Comparison of ENCODE assay signal across 18 cellular contexts in the genomic region with DNA sequence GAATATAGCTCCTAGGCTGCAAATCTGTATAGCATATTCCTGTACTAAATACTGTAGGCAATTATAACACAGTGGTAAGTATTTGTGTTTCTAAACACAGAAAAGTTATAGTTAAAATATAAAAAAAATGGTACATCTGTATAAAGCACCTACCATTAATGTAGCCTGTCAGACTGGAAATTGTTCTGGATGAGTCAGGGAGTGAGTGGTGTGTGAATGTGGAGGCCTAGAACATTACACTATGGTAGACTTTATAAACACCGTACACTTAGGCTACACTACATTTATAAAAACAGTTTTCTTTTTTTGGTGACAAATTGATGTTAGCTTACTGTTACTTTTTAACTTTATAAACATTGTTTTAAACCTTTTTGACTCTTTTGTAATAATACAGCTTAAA.
DNase-seq lines count a peak whose midpoint lies in the region; ATAC-seq and TF ChIP-seq lines count a peak whose summit lies in the region.
"Had no signal": no experiment of that assay in that cellular context is flagged by ENCODE, and none has a peak within 500 bp of the region (broad histone marks: within the 10 kb centered on the region; RNA-seq: fewer than 3 reads in every experiment).

No MANE protein-coding gene starts in this region.

- no peaks in the 10 kb centered on the region for H3K4me1 ChIP-seq in spleen
- H3K4me1 ChIP-seq in upper lobe of right lung: no peaks in the 10 kb centered on the region

- no peak for ATAC-seq in upper lobe of right lung
- ATAC-seq: HCT116, Panc1 had no signal

- DNase-seq in ELR (ENCODE audit: low read depth): peak; percentile 50
- peak; percentile 11 for DNase-seq in LHCN-M2 (ENCODE audit: low read depth)
- peak; percentile 43 for DNase-seq in epithelial cell of esophagus (ENCODE audit: low read depth)
- DNase-seq in renal cortical epithelial cell (ENCODE audit: low read depth): peak; percentile 12
- no peak for DNase-seq in spleen
- no peak for DNase-seq in LoVo (ENCODE audit: low spot score)
- no peak for DNase-seq in erythroblast (lab: John Stamatoyannopoulos, UW)
- DNase-seq in upper lobe of right lung: no peak
- DNase-seq: ACHN; CD4-positive, CD25-positive, alpha-beta regulatory T cell; DMS79; NCI-H1048; NCI-H146; NCI-H2081; NCI-H510A treated with DMSO at 0.1 percent for 48 hours; NCI-H82 had no signal

- intact Hi-C loops in spleen (cut with DNase I; ENCODE audit: low total_unique reads) (no loop called here), upper lobe of right lung (cut with DNase I) (no loop called here)

- H3K9me3 ChIP-seq in spleen: peaks cover 0 to 5% (median 0%) of the 10 kb centered on the region in 8 donors
- no peaks in the 10 kb centered on the region for H3K9me3 ChIP-seq in upper lobe of right lung

- 91 to 97% (median 95%) methylated on average over 1 of the region's 1 CpG for WGBS in spleen, 5 donors

- H3K27ac ChIP-seq in spleen (no peak overlapping the region), upper lobe of right lung (no peak overlapping the region)

- TF ChIP-seq CTCF in epithelial cell of esophagus (IDR thresholded peaks at IDR 0.05; ENCODE audit: insufficient read depth, low read depth, low read length, missing control alignments) (no peak), spleen (IDR thresholded peaks at IDR 0.05 in 8 of 11, conservative IDR thresholded peaks at IDR 0.05 in 3 of 11) (no peak), upper lobe of right lung (IDR thresholded peaks at IDR 0.05) (no peak)

- H3K36me3 ChIP-seq in spleen: no peaks in the 10 kb centered on the region
- H3K36me3 ChIP-seq in upper lobe of right lung: no peaks in the 10 kb centered on the region

- H3K27me3 ChIP-seq in spleen (replicated peaks in 1 of 7): no peaks in the 10 kb centered on the region
- no peaks in the 10 kb centered on the region for H3K27me3 ChIP-seq in upper lobe of right lung

- TF ChIP-seq POLR2A in spleen (IDR thresholded peaks at IDR 0.05) (no peak), erythroblast (IDR thresholded peaks at IDR 0.05; ENCODE audit: low read length) (no peak)

- H3K4me3 ChIP-seq in epithelial cell of esophagus (ENCODE audit: low read length) (no peak overlapping the region), spleen (no peak overlapping the region), upper lobe of right lung (no peak overlapping the region)

Comparison
In these comparisons a context has a peak if more than half of its experiments do, and no peak if none do; other contexts are left out.
1. DNase-seq: peak in ELR (single experiment), LHCN-M2 (single experiment), epithelial cell of esophagus (single experiment) and renal cortical epithelial cell (single experiment); none in spleen (single experiment), LoVo (single experiment), erythroblast (0 of 2) and upper lobe of right lung (single experiment).